1 cellular context compared by ENCODE assay signal in the genomic region with DNA sequence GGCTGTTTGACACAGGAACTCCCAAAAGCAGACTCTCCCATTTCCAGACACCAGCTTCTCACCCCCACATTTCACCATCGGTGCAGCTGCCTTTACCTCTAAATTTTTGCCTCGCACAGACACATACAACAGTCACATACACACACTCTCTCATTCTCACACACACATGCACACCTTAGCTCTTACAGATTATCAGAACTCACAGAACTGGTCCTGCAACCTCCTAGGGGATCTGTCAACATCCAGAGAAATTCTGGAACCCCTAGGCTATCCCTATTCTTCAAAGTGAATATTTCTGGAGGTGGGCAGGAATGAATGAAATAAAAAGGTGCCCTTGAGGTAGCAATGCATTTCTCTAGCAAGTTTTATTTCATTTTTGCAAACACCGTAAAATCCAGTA.
TF ChIP-seq lines count a peak whose summit lies in the region.

No MANE protein-coding gene starts in this region.

TF ChIP-seq in GM23338, 12 proteins besides CTCF, POLR2A, EP300 and RAD21 (continued from another document):
- TF ChIP-seq, protein P1, sequence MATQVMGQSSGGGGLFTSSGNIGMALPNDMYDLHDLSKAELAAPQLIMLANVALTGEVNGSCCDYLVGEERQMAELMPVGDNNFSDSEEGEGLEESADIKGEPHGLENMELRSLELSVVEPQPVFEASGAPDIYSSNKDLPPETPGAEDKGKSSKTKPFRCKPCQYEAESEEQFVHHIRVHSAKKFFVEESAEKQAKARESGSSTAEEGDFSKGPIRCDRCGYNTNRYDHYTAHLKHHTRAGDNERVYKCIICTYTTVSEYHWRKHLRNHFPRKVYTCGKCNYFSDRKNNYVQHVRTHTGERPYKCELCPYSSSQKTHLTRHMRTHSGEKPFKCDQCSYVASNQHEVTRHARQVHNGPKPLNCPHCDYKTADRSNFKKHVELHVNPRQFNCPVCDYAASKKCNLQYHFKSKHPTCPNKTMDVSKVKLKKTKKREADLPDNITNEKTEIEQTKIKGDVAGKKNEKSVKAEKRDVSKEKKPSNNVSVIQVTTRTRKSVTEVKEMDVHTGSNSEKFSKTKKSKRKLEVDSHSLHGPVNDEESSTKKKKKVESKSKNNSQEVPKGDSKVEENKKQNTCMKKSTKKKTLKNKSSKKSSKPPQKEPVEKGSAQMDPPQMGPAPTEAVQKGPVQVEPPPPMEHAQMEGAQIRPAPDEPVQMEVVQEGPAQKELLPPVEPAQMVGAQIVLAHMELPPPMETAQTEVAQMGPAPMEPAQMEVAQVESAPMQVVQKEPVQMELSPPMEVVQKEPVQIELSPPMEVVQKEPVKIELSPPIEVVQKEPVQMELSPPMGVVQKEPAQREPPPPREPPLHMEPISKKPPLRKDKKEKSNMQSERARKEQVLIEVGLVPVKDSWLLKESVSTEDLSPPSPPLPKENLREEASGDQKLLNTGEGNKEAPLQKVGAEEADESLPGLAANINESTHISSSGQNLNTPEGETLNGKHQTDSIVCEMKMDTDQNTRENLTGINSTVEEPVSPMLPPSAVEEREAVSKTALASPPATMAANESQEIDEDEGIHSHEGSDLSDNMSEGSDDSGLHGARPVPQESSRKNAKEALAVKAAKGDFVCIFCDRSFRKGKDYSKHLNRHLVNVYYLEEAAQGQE (IDR thresholded peaks at IDR 0.05; ENCODE audit: unreplicated experiment): no peak
- TF ChIP-seq, protein P2, sequence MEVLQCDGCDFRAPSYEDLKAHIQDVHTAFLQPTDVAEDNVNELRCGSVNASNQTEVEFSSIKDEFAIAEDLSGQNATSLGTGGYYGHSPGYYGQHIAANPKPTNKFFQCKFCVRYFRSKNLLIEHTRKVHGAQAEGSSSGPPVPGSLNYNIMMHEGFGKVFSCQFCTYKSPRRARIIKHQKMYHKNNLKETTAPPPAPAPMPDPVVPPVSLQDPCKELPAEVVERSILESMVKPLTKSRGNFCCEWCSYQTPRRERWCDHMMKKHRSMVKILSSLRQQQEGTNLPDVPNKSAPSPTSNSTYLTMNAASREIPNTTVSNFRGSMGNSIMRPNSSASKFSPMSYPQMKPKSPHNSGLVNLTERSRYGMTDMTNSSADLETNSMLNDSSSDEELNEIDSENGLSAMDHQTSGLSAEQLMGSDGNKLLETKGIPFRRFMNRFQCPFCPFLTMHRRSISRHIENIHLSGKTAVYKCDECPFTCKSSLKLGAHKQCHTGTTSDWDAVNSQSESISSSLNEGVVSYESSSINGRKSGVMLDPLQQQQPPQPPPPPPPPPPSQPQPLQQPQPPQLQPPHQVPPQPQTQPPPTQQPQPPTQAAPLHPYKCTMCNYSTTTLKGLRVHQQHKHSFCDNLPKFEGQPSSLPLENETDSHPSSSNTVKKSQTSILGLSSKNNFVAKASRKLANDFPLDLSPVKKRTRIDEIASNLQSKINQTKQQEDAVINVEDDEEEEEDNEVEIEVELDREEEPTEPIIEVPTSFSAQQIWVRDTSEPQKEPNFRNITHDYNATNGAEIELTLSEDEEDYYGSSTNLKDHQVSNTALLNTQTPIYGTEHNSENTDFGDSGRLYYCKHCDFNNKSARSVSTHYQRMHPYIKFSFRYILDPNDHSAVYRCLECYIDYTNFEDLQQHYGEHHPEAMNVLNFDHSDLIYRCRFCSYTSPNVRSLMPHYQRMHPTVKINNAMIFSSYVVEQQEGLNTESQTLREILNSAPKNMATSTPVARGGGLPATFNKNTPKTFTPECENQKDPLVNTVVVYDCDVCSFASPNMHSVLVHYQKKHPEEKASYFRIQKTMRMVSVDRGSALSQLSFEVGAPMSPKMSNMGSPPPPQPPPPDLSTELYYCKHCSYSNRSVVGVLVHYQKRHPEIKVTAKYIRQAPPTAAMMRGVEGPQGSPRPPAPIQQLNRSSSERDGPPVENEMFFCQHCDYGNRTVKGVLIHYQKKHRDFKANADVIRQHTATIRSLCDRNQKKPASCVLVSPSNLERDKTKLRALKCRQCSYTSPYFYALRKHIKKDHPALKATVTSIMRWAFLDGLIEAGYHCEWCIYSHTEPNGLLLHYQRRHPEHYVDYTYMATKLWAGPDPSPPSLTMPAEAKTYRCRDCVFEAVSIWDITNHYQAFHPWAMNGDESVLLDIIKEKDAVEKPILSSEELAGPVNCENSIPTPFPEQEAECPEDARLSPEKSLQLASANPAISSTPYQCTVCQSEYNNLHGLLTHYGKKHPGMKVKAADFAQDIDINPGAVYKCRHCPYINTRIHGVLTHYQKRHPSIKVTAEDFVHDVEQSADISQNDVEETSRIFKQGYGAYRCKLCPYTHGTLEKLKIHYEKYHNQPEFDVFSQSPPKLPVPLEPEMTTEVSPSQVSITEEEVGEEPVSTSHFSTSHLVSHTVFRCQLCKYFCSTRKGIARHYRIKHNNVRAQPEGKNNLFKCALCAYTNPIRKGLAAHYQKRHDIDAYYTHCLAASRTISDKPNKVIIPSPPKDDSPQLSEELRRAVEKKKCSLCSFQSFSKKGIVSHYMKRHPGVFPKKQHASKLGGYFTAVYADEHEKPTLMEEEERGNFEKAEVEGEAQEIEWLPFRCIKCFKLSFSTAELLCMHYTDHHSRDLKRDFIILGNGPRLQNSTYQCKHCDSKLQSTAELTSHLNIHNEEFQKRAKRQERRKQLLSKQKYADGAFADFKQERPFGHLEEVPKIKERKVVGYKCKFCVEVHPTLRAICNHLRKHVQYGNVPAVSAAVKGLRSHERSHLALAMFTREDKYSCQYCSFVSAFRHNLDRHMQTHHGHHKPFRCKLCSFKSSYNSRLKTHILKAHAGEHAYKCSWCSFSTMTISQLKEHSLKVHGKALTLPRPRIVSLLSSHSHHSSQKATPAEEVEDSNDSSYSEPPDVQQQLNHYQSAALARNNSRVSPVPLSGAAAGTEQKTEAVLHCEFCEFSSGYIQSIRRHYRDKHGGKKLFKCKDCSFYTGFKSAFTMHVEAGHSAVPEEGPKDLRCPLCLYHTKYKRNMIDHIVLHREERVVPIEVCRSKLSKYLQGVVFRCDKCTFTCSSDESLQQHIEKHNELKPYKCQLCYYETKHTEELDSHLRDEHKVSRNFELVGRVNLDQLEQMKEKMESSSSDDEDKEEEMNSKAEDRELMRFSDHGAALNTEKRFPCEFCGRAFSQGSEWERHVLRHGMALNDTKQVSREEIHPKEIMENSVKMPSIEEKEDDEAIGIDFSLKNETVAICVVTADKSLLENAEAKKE (CRISPR knock-in tag; IDR thresholded peaks at IDR 0.05): no peak
